11 cellular contexts compared by ENCODE assay signal in the genomic region with DNA sequence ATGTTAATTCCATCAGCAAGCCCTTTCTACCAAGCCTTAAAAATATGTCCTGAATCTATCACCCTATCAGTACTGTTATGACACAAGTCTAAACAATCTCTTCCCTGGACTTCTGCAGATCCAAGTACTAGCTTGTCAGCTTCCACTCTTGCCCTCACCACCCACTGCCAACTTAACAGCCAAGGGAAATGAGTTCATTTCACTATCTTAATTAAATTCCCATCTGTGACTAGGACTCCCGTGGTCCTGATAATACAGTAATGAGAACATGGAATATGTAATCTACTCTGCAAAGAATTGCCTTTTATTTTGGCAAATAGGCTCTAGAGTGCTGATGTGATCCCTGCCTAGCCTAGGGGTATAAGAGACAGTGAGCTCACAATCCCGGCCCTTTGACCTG. TPM values are rescaled to one million over a fixed set of nuclear protein-coding genes. Genes with fewer than 3 reads are reported as not detected.
"Had no signal": no experiment of that assay in that cellular context is flagged by ENCODE, and none has a peak within 500 bp of the region (broad histone marks: within the 10 kb centered on the region; RNA-seq: fewer than 3 reads in every experiment).

No MANE protein-coding gene starts in this region.

- DNase-seq: GM23248, GOT3, H9, HCEC 1CT, HFFc6, IMR-90, KBM-7 had no signal

- H3K4me2 ChIP-seq: KMS-11 had no signal

- H2AFZ ChIP-seq: GM23248 had no signal

- FAIRE-seq: HTR-8/SVneo had no signal

- H3K4me3 ChIP-seq: GM23248 had no signal

- H3K27ac ChIP-seq: GM23248, KMS-11 had no signal

- H3K9ac ChIP-seq: GM23248, KMS-11 had no signal

RNA-seq across cellular contexts. Expression of a gene that starts 10.1 kb away (rescaled TPM):
- total RNA-seq: GM23248, H4, H9, HFFc6, HT-29, IMR-90 had no signal
- polyA plus RNA-seq: GM23248, IMR-90 had no signal

RNA-seq across cellular contexts. Expression of a gene that starts 11.2 kb away (rescaled TPM):
- total RNA-seq: GM23248, H4, H9, HFFc6, HT-29, IMR-90 had no signal
- polyA plus RNA-seq: GM23248, IMR-90 had no signal

RNA-seq across cellular contexts. Expression of a gene that starts 16.8 kb away (rescaled TPM):
- total RNA-seq: H4, H9, HT-29 had no signal

RNA-seq across cellular contexts. Expression of a gene that starts 48.7 kb away (rescaled TPM):
- total RNA-seq: GM23248, H4, H9, HFFc6, HT-29 had no signal
- polyA plus RNA-seq: GM23248, IMR-90 had no signal

RNA-seq across cellular contexts. Expression of a gene that starts 50.5 kb away (rescaled TPM):
- total RNA-seq: GM23248, H4, H9, HFFc6, HT-29, IMR-90 had no signal
- polyA plus RNA-seq: GM23248, IMR-90 had no signal
